In the genomic region with DNA sequence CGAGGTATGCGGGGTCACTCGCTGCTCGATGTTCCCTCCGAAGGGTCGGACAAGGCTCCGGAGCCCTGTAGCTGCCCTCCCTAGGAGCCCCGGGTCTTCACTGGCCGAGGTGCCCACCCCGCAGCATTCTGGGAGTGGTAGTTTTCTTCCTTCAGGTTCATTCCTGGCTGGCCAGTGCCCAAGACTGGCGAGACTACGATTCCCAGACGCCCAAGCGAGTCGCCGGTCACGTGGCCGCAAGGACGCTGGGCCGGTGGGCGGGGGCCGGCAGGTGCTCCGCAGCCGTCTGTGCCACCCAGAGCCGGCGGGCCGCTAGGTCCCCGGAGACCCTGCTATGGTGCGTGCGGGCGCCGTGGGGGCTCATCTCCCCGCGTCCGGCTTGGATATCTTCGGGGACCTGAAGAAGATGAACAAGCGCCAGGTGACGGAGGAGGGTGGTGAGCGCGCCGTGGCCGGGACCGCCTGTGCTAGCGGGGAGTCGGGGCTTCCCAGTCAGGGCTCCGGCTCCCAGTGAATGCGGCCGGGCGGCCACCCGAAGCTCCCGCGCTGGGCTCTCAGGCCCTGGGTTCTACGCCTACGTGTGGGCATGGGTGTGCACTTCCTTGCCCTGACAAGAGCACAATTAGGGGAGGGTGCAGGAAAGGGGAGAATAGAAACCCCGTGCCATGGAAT, we compare ENCODE assay signal across 8 cellular contexts. TPM values are rescaled to one million over a fixed set of nuclear protein-coding genes. Genes with fewer than 3 reads are reported as not detected.
DNase-seq lines count a peak whose midpoint lies in the region; ATAC-seq and TF ChIP-seq lines count a peak whose summit lies in the region.

A gene (plus strand): TSS at position 270 of the 672 bp plus-strand sequence. CDS start 65 bp downstream, at position 335.

- TF ChIP-seq POLR2A in Peyer's patch (IDR thresholded peaks at IDR 0.05) (peak in 1 of 2 donors; percentile 15), esophagus squamous epithelium (IDR thresholded peaks at IDR 0.05) (peak in 1 of 4 donors; percentile 60)

- peak within 1 kb of the TSS; percentile 100 for H3K27ac Mint-ChIP-seq in activated T-cell treated with anti-CD3 and anti-CD28 coated beads, Interleukin-2, amount 50 U/mL, for 72 hours

- peaks cover 46% of the 10 kb centered on the region for H3K4me1 Mint-ChIP-seq in activated T-cell treated with anti-CD3 and anti-CD28 coated beads, Interleukin-2, amount 50 U/mL, for 72 hours (ENCODE audit: low read depth)

- H3K27me3 Mint-ChIP-seq in activated T-cell treated with anti-CD3 and anti-CD28 coated beads, Interleukin-2, amount 50 U/mL, for 72 hours (ENCODE audit: low read depth): peaks cover 9% of the 10 kb centered on the region

- peak within 1 kb of the TSS; percentile 100 for H3K4me2 ChIP-seq in KMS-11

- H3K9me3 ChIP-seq in Peyer's patch: no peaks in the 10 kb centered on the region
- H3K9me3 ChIP-seq in esophagus squamous epithelium: no peaks in the 10 kb centered on the region

- intact Hi-C loops in esophagus squamous epithelium (cut with DNase I): no loop called here

- TF ChIP-seq CTCF in KMS-11 (conservative IDR thresholded peaks at IDR 0.05; ENCODE audit: low read depth, low read length): no peak
- no peak for TF ChIP-seq CTCF in Peyer's patch (IDR thresholded peaks at IDR 0.05)
- no peak for TF ChIP-seq CTCF in esophagus squamous epithelium (IDR thresholded peaks at IDR 0.05)

- H3K79me2 ChIP-seq in KMS-11 (ENCODE audit: insufficient read depth, low read depth): peaks cover 51% of the 10 kb centered on the region

- H3K9ac ChIP-seq in KMS-11: peak within 1 kb of the TSS; percentile 95

- H3K4me3 Mint-ChIP-seq in activated T-cell treated with anti-CD3 and anti-CD28 coated beads, Interleukin-2, amount 50 U/mL, for 72 hours: peak within 1 kb of the TSS; percentile 96 to 98

- no peaks in the 10 kb centered on the region; the same call in 1 of the 2 replicates for H3K36me3 ChIP-seq in KMS-11 (ENCODE audit: insufficient read depth)
- H3K36me3 ChIP-seq in Peyer's patch: no peaks in the 10 kb centered on the region
- H3K36me3 ChIP-seq in esophagus squamous epithelium: no peaks in the 10 kb centered on the region

- ATAC-seq in GM21737 (IDR thresholded peaks at IDR 0.05; ENCODE audit: unreplicated experiment): peak; percentile 83
- peak; percentile 88 for ATAC-seq in activated T-cell treated with anti-CD3 and anti-CD28 coated beads, Interleukin-2, amount 50 U/mL, for 72 hours (replicated peaks in 1 of 2)

- peak within 1 kb of the TSS; percentile 89 for H3K27ac ChIP-seq in KMS-11
- peak within 1 kb of the TSS; percentile 82 to 90 (median 87) for H3K27ac ChIP-seq in Peyer's patch
- H3K27ac ChIP-seq in esophagus squamous epithelium: peak within 1 kb of the TSS; percentile 83 to 92 (median 86)

- peaks cover 40% of the 10 kb centered on the region for H3K4me1 ChIP-seq in KMS-11 (ENCODE audit: low read depth, poor library complexity, severe bottlenecking)
- H3K4me1 ChIP-seq in Peyer's patch: peaks cover 0 to 12% (median 0%) of the 10 kb centered on the region in 4 donors
- peaks cover 10 to 25% (median 14%) of the 10 kb centered on the region in 3 donors for H3K4me1 ChIP-seq in esophagus squamous epithelium

- H2AFZ ChIP-seq in KMS-11 (ENCODE audit: low read depth): peak within 1 kb of the TSS; percentile 58

- H3K4me3 ChIP-seq in KMS-11 (IDR thresholded peaks at IDR 0.05; ENCODE audit: insufficient read depth, low read depth, low read length) (peak within 1 kb of the TSS; percentile 89), Peyer's patch (peak within 1 kb of the TSS; percentile 68 to 84 (median 82)), esophagus squamous epithelium (peak within 1 kb of the TSS; percentile 83 to 94 (median 90))

- peak; percentile 100 for DNase-seq in DMS53 (lab: John Stamatoyannopoulos, UW)
- DNase-seq in Peyer's patch: peak; percentile 95 to 98 (median 96)
- DNase-seq in activated T-cell treated with anti-CD3 and anti-CD28 coated beads, Interleukin-2, amount 50 U/mL, for 72 hours: peak; percentile 96 to 98
- DNase-seq in esophagus squamous epithelium (lab: John Stamatoyannopoulos, UW): peak; percentile 78
- peak; percentile 98 for DNase-seq in myocyte (ENCODE audit: low read depth)
- peak; percentile 90 to 95 for DNase-seq in stimulated activated CD8-positive, alpha-beta memory T cell treated with anti-CD3 and anti-CD28 coated beads, Interleukin-7, amount 100 ng/mL, for 48 hours (ENCODE audit: extremely low read depth in 1 of 2, low read depth in 1 of 2)

- no peaks in the 10 kb centered on the region for H3K36me3 Mint-ChIP-seq in activated T-cell treated with anti-CD3 and anti-CD28 coated beads, Interleukin-2, amount 50 U/mL, for 72 hours (ENCODE audit: insufficient read depth in 2 of 2)

- peaks cover 6% of the 10 kb centered on the region; the same call in 1 of the 2 replicates for H4K20me1 ChIP-seq in KMS-11 (ENCODE audit: insufficient read depth)

- H3K27me3 ChIP-seq in KMS-11 (ENCODE audit: insufficient read depth, low read depth) (no peaks in the 10 kb centered on the region), Peyer's patch (no peaks in the 10 kb centered on the region), esophagus squamous epithelium (peaks cover 0 to 8% (median 0%) of the 10 kb centered on the region in 4 donors)

- H3K9me3 Mint-ChIP-seq in activated T-cell treated with anti-CD3 and anti-CD28 coated beads, Interleukin-2, amount 50 U/mL, for 72 hours: no peaks in the 10 kb centered on the region

- WGBS in esophagus squamous epithelium, 2 donors: 0% methylated on average over 2 of the region's 55 CpGs; no CpG with 5 or more reads in 1 of the 2 donors

RNA-seq across cellular contexts. Expression of the gene that starts here (rescaled TPM):
- 10 to 100 TPM; 15.7 to 52.9 (median 29.4) TPM for total RNA-seq in Peyer's patch
- total RNA-seq in activated T-cell treated with anti-CD3 and anti-CD28 coated beads, Interleukin-2, amount 50 U/mL, for 72 hours: 100 to 1,000 TPM; 160 to 194 TPM
- 10 to 100 TPM; 29.6 to 61.8 (median 31.7) TPM for total RNA-seq in esophagus squamous epithelium
- 16.1 and 24.3 TPM in 2 replicates for total RNA-seq in myocyte
- 29.3 TPM for polyA plus RNA-seq in myocyte (2012)

Comparison
In these comparisons a context has a peak if more than half of its experiments do, and no peak if none do; other contexts are left out.
1. Peak in every context shown above with its lines: DNase-seq, ATAC-seq, H3K4me3 ChIP-seq and H3K27ac ChIP-seq.